ENCODE assay signal across 1 cellular context in genomic region chr2:16441431-16441830, GRCh38.
TF ChIP-seq lines count a peak whose summit lies in the region.

No MANE protein-coding gene starts in this region.

TF ChIP-seq in H1, 55 proteins besides CTCF, POLR2A, EP300 and RAD21:
- TF ChIP-seq CBX8 (IDR thresholded peaks at IDR 0.05; ENCODE audit: borderline replicate concordance, low read depth, low read length) (no peak), GABPA (IDR thresholded peaks at IDR 0.05; ENCODE audit: borderline replicate concordance, insufficient read depth, low read length) (no peak), TBP (IDR thresholded peaks at IDR 0.05; ENCODE audit: low read depth, low read length) (no peak), NANOG (IDR thresholded peaks at IDR 0.05; ENCODE audit: insufficient read depth, low read depth, low read length, poor library complexity, severe bottlenecking) (no peak), EGR1 (IDR thresholded peaks at IDR 0.05; ENCODE audit: borderline replicate concordance, low read depth, low read length) (no peak), POU5F1 (IDR thresholded peaks at IDR 0.05; ENCODE audit: low read depth, low read length) (no peak)
TF ChIP-seq in H1: peak in this region for 0.
